8 cellular contexts compared by ENCODE assay signal in the genomic region with DNA sequence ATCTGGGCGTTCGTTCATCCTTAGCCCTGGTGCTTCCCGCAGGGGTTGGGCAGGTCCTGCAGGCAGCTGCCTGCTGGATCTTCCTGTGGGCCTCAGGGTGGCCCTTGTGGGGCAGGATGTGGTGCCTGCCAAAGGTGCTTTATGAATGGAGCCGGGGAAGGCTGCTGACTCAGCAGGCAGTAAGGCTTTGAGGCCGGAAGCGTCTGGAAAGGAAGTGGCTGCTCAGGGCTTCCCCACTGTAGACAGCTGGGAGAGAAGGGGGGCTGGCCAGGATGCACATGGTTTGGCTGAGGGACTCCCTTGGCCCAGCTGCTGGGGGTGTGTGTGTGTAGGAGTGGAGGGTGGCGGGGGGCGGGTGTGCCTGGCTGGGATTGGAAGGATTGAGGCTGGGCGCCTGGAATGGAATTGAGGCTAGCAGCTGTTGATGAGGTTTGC. TPM values are rescaled to one million over a fixed set of nuclear protein-coding genes. Genes with fewer than 3 reads are reported as not detected.
DNase-seq lines count a peak whose midpoint lies in the region; ATAC-seq and TF ChIP-seq lines count a peak whose summit lies in the region.

No MANE protein-coding gene starts in this region.

- no peaks in the 10 kb centered on the region for H3K36me3 Mint-ChIP-seq in naive B cell

- H3K4me1 ChIP-seq in OCI-LY3 (ENCODE audit: low read length) = peaks cover 12% of the 10 kb centered on the region
- peaks cover 44 to 51% (median 48%) of the 10 kb centered on the region in 4 donors for H3K4me1 ChIP-seq in esophagus muscularis mucosa

- no peak for TF ChIP-seq CTCF in OCI-LY3 (IDR thresholded peaks at IDR 0.05; ENCODE audit: low read depth, low read length)
- no peak for TF ChIP-seq CTCF in esophagus muscularis mucosa (IDR thresholded peaks at IDR 0.05)

- no peaks in the 10 kb centered on the region for H3K36me3 ChIP-seq in OCI-LY3 (replicated peaks; ENCODE audit: low read depth, low read length)
- H3K36me3 ChIP-seq in esophagus muscularis mucosa = peaks cover 0 to 5% (median 0%) of the 10 kb centered on the region in 4 donors

- peaks cover 45 to 76% (median 76%) of the 10 kb centered on the region in 3 donors for H3K27me3 Mint-ChIP-seq in naive B cell

- H3K9me3 ChIP-seq in OCI-LY3 (ENCODE audit: insufficient read depth, low read length) (no peaks in the 10 kb centered on the region), esophagus muscularis mucosa (no peaks in the 10 kb centered on the region)

- H4K20me1 ChIP-seq in OCI-LY3 (ENCODE audit: insufficient read depth, low read length) = no peaks in the 10 kb centered on the region

- peak overlapping the region; percentile 15 for H3K4me2 ChIP-seq in OCI-LY3 (ENCODE audit: low read length)

- no peak overlapping the region for H3K27ac Mint-ChIP-seq in naive B cell

- peak; percentile 42 for DNase-seq in activated T-cell treated with anti-CD3 and anti-CD28 coated beads for 4 hours
- DNase-seq in esophagus muscularis mucosa (ENCODE audit: extremely low spot score) = peak; percentile 96
- peak; percentile 8 for DNase-seq in naive B cell
- DNase-seq in stimulated activated CD8-positive, alpha-beta memory T cell treated with anti-CD3 and anti-CD28 coated beads, Interleukin-7, amount 100 ng/mL, for 24 hours (ENCODE audit: low read depth) = peak; percentile 49
- DNase-seq in HEK293T (ENCODE audit: extremely low spot score) = no peak

- POLR2A ChIA-PET in HEK293T (lab: Yijun Ruan, JAX) = interaction anchor here (1.0 to 1.3 kb wide), 4 partner anchors 12 to 63 kb away, joined by 3 to 4 read pairs (median 3); partner anchors contain the start of gene NPTN

- CTCF ChIA-PET in HEK293T (lab: Yijun Ruan, JAX) = interaction anchor here (0.6 to 7.8 kb wide), 6 partner anchors 10 to 933 kb away, joined by 3 to 87 read pairs (median 6); partner anchors contain the start of genes CD276 and NPTN

- no peak overlapping the region for H3K4me3 ChIP-seq in OCI-LY3 (ENCODE audit: low read length)
- H3K4me3 ChIP-seq in esophagus muscularis mucosa = no peak overlapping the region

- H3K27me3 ChIP-seq in OCI-LY3 (ENCODE audit: low read depth, low read length) (peaks cover 42% of the 10 kb centered on the region), esophagus muscularis mucosa (no peaks in the 10 kb centered on the region)

- no peak overlapping the region for H2AFZ ChIP-seq in OCI-LY3 (ENCODE audit: low read depth, low read length)

- ATAC-seq in GM18511 (IDR thresholded peaks at IDR 0.05; ENCODE audit: unreplicated experiment) (peak; percentile 88), HG03060 (IDR thresholded peaks at IDR 0.05; ENCODE audit: low read depth, unreplicated experiment) (peak; percentile 56), naive B cell (ENCODE audit: low read depth in 2 of 2) (peak; percentile 76 to 79)

- H3K27ac ChIP-seq in OCI-LY3 (ENCODE audit: low read length) (no peak overlapping the region), esophagus muscularis mucosa (replicated peaks in 1 of 4) (peak overlapping the region in 3 of 4 donors; percentile 28 to 44 (median 34))

- H3K4me1 Mint-ChIP-seq in naive B cell = peaks cover 9 to 13% (median 10%) of the 10 kb centered on the region in 3 donors

- H3K79me2 ChIP-seq in OCI-LY3 (ENCODE audit: low read length) = no peaks in the 10 kb centered on the region

- intact Hi-C loops in esophagus muscularis mucosa (cut with DNase I) = no loop called here

- no peak overlapping the region for H3K9ac ChIP-seq in OCI-LY3 (ENCODE audit: low read length)

- 4% methylated on average over 9 of the region's 9 CpGs for WGBS in esophagus muscularis mucosa

- TF ChIP-seq EP300 in esophagus muscularis mucosa (IDR thresholded peaks at IDR 0.05) = no peak

- no peak overlapping the region for H3K4me3 Mint-ChIP-seq in naive B cell

- TF ChIP-seq POLR2A in esophagus muscularis mucosa (IDR thresholded peaks at IDR 0.05; ENCODE audit: low read depth) = no peak

- no peaks in the 10 kb centered on the region for H3K9me3 Mint-ChIP-seq in naive B cell

TF ChIP-seq in HEK293T, 16 proteins besides CTCF, POLR2A, EP300 and RAD21:
- TF ChIP-seq FOXM1 (IDR thresholded peaks at IDR 0.05; ENCODE audit: borderline replicate concordance) (no peak), NFRKB (IDR thresholded peaks at IDR 0.05) (no peak), TARDBP (IDR thresholded peaks at IDR 0.05) (no peak), CTBP1 (IDR thresholded peaks at IDR 0.05; ENCODE audit: borderline replicate concordance) (no peak), FOXK2 (IDR thresholded peaks at IDR 0.05) (no peak), FOXA1 (IDR thresholded peaks at IDR 0.05) (no peak), ELF4 (IDR thresholded peaks at IDR 0.05) (no peak), HDGF (IDR thresholded peaks at IDR 0.05; ENCODE audit: borderline replicate concordance) (no peak), BHLHE40 (IDR thresholded peaks at IDR 0.05; ENCODE audit: borderline replicate concordance) (no peak), L3MBTL2 (conservative IDR thresholded peaks at IDR 0.05) (no peak)

RNA-seq across cellular contexts. Expression of gene CD276, which starts 12.9 kb away (rescaled TPM):
- total RNA-seq in esophagus muscularis mucosa = 10 to 100 TPM; 31.8 to 58.1 (median 40.1) TPM
- polyA plus RNA-seq in naive B cell (ENCODE audit: low read depth in 6 of 6) = not detected

RNA-seq across cellular contexts. Expression of gene INSYN1, which starts 56.1 kb away (rescaled TPM):
- total RNA-seq in esophagus muscularis mucosa = 10 to 100 TPM; 12.5 to 27.4 (median 23.8) TPM
- not detected for polyA plus RNA-seq in naive B cell (ENCODE audit: low read depth in 6 of 6)
